In genomic region chr18:59659486-59660187, GRCh38 we compare ENCODE assay signal across 15 cellular contexts. TPM values are rescaled to one million over a fixed set of nuclear protein-coding genes. Genes with fewer than 3 reads are reported as not detected.
A peak's percentile ranks its signal among the peaks of the same experiment; 100 is the strongest.
DNase-seq lines count a peak whose midpoint lies in the region; ATAC-seq, FAIRE-seq and TF ChIP-seq lines count a peak whose summit lies in the region.
"Had no signal": no experiment of that assay in that cellular context is flagged by ENCODE, and none has a peak within 500 bp of the region (broad histone marks: within the 10 kb centered on the region; RNA-seq: fewer than 3 reads in every experiment).

No MANE protein-coding gene starts in this region.

- peak overlapping the region; percentile 60 for H3K4me3 ChIP-seq in AG10803 (ENCODE audit: low read length)
- H3K4me3 ChIP-seq in foreskin fibroblast (ENCODE audit: low read depth in 1 of 2, low read length in 2 of 2), result peak overlapping the region; percentile 5 to 29
- H3K4me3 ChIP-seq: breast epithelium had no signal

- H3K27me3 Mint-ChIP-seq in osteocyte (ENCODE audit: unreplicated experiment), result no peaks in the 10 kb centered on the region

- no peak for DNase-seq in AG10803 (ENCODE audit: low read depth)
- DNase-seq in RCC 7860 (ENCODE audit: low spot score), result peak; percentile 56
- peak; percentile 45 to 64 for DNase-seq in foreskin fibroblast
- DNase-seq in osteocyte (ENCODE audit: extremely low spot score, unreplicated experiment), result no peak
- no peak for DNase-seq in NK-92 treated with Interleukin-12 subunit alpha and Interleukin-12 subunit beta, amount 100 ng/mL, for 24 hours (lab: John Stamatoyannopoulos, UW)
- no peak for DNase-seq in effector CD8-positive, alpha-beta T cell (lab: John Stamatoyannopoulos, UW)
- DNase-seq in activated CD4-positive, alpha-beta T cell treated with anti-CD3 and anti-CD28 coated beads, Interleukin-2, amount 50 U/mL, for 1 hour, result no peak
- DNase-seq: activated effector memory CD4-positive, alpha-beta T cell treated with anti-CD3 and anti-CD28 coated beads, Interleukin-2, amount 50 U/mL, for 16 hours; endodermal cell; NCI-H2029; NCI-H82; T-helper 9 cell had no signal

- H3K9me3 Mint-ChIP-seq in osteocyte (ENCODE audit: unreplicated experiment), result no peaks in the 10 kb centered on the region
- H3K9me3 Mint-ChIP-seq: endodermal cell had no signal

- TF ChIP-seq CTCF in AG10803 (conservative IDR thresholded peaks at IDR 0.05; ENCODE audit: low read length), result peak; percentile 20; the same call in 1 of the 2 replicates
- no peak for TF ChIP-seq CTCF in foreskin fibroblast (IDR thresholded peaks at IDR 0.05; ENCODE audit: low read depth, low read length)
- TF ChIP-seq CTCF in osteocyte (IDR thresholded peaks at IDR 0.05), result no peak

- H3K27ac Mint-ChIP-seq in osteocyte (ENCODE audit: unreplicated experiment), result peak overlapping the region; percentile 94
- H3K27ac Mint-ChIP-seq: endodermal cell had no signal

- peaks cover 78% of the 10 kb centered on the region for H3K4me1 Mint-ChIP-seq in osteocyte (ENCODE audit: unreplicated experiment)

- H3K36me3 Mint-ChIP-seq in osteocyte (ENCODE audit: unreplicated experiment), result no peaks in the 10 kb centered on the region

- peak overlapping the region; percentile 73 for H3K4me3 Mint-ChIP-seq in osteocyte (ENCODE audit: unreplicated experiment)
- H3K4me3 Mint-ChIP-seq: endodermal cell had no signal

- ATAC-seq in HG03139 (IDR thresholded peaks at IDR 0.05; ENCODE audit: unreplicated experiment), result no peak
- ATAC-seq: Right ventricle myocardium inferior had no signal

- peak; percentile 74 for FAIRE-seq in RCC 7860 (lab: Jason Lieb, UNC)

RNA-seq across cellular contexts. Expression of gene CCBE1, which starts 37.6 kb away (rescaled TPM):
- total RNA-seq in osteocyte, result 22.8 and 30.9 TPM in 2 replicates

Comparison
In these comparisons a context has a peak if more than half of its experiments do, and no peak if none do; other contexts are left out.
1. DNase-seq: peak in RCC 7860 (single experiment) and foreskin fibroblast (2 of 2); none in AG10803 (single experiment), osteocyte (single experiment), NK-92 treated with Interleukin-12 subunit alpha and Interleukin-12 subunit beta, amount 100 ng/mL, for 24 hours (single experiment), effector CD8-positive, alpha-beta T cell (single experiment) and activated CD4-positive, alpha-beta T cell treated with anti-CD3 and anti-CD28 coated beads, Interleukin-2, amount 50 U/mL, for 1 hour (single experiment).